In genomic region chr10:125172694-125173093, GRCh38 we compare ENCODE assay signal across 27 cellular contexts. TPM values are rescaled to one million over a fixed set of nuclear protein-coding genes. Genes with fewer than 3 reads are reported as not detected.
DNase-seq lines count a peak whose midpoint lies in the region; ATAC-seq, FAIRE-seq and TF ChIP-seq lines count a peak whose summit lies in the region.
"Had no signal": no experiment of that assay in that cellular context is flagged by ENCODE, and none has a peak within 500 bp of the region (broad histone marks: within the 10 kb centered on the region; RNA-seq: fewer than 3 reads in every experiment).

No MANE protein-coding gene starts in this region.

- FAIRE-seq in K562 (lab: Jason Lieb, UNC) (no peak), HTR-8/SVneo (lab: Jason Lieb, UNC) (no peak)
- FAIRE-seq: A204.1, D721Med, GM12878, GM19239, H1 had no signal

- no peaks in the 10 kb centered on the region for H3K9me3 ChIP-seq in K562 (replicated peaks; ENCODE audit: control insufficient read depth, insufficient read depth, low read depth, low read length)
- H3K9me3 ChIP-seq: BE2C; BLaER1 treated with 17β-estradiol and CSF1 and Interleukin-3, amounts not matched to agents 10 nM and 100 nM had no signal

- no peak overlapping the region for H2AFZ ChIP-seq in K562 (ENCODE audit: low read depth, low read length)
- H2AFZ ChIP-seq: GM23248 had no signal

- in situ Hi-C loops in K562 (cut with MboI): loop anchor here (25.0 kb wide), 1 partner anchor 235 kb away; the partner anchor contains the start of gene ZRANB1

- no peak for TF ChIP-seq RAD21 in K562 (CRISPR knock-in tag; conservative IDR thresholded peaks at IDR 0.05 in 1 of 2, IDR thresholded peaks at IDR 0.05 in 1 of 2)

- H3K27ac Mint-ChIP-seq in activated CD8-positive, alpha-beta memory T cell treated with anti-CD3 and anti-CD28 coated beads, Interleukin-2, amount 10 ng/mL, durations not matched to agents 7 days and 5 days: no peak overlapping the region
- no peak overlapping the region for H3K27ac Mint-ChIP-seq in type B pancreatic cell
- H3K27ac Mint-ChIP-seq: CD14-positive monocyte; CD4-positive, alpha-beta T cell had no signal

- TF ChIP-seq CTCF in K562 (IDR thresholded peaks at IDR 0.05 in 2 of 3, conservative IDR thresholded peaks at IDR 0.05 in 1 of 3; ENCODE audit: insufficient read depth in 2 of 3, low read depth in 1 of 3, low read length in 3 of 3) (no peak), type B pancreatic cell (conservative IDR thresholded peaks at IDR 0.05) (no peak)

- H3K27me3 ChIP-seq in K562 (ENCODE audit: control insufficient read depth in 2 of 2, insufficient read depth in 2 of 2, low read length in 2 of 2): peaks cover 16 to 29% of the 10 kb centered on the region in 2 experiments; a peak in 3 of 5 replicates
- H3K27me3 ChIP-seq: BE2C; BLaER1 treated with 17β-estradiol and CSF1 and Interleukin-3, amounts not matched to agents 10 nM and 100 nM had no signal

- H3K4me1 ChIP-seq in K562 (replicated peaks in 1 of 2; ENCODE audit: control insufficient read depth in 2 of 2, insufficient read depth in 2 of 2, low read length in 2 of 2): no peaks in the 10 kb centered on the region
- H3K4me1 ChIP-seq: BE2C had no signal

- no peak overlapping the region for H3K9ac ChIP-seq in K562 (ENCODE audit: insufficient read depth in 1 of 2, low read depth in 2 of 2, low read length in 2 of 2)
- H3K9ac ChIP-seq: BLaER1 treated with 17β-estradiol and CSF1 and Interleukin-3, amounts not matched to agents 10 nM and 100 nM; GM23248 had no signal

- H3K27me3 Mint-ChIP-seq in activated CD8-positive, alpha-beta memory T cell treated with anti-CD3 and anti-CD28 coated beads, Interleukin-2, amount 10 ng/mL, durations not matched to agents 7 days and 5 days: peaks cover 6% of the 10 kb centered on the region
- peaks cover 7% of the 10 kb centered on the region for H3K27me3 Mint-ChIP-seq in type B pancreatic cell

- H3K9me3 Mint-ChIP-seq in activated CD8-positive, alpha-beta memory T cell treated with anti-CD3 and anti-CD28 coated beads, Interleukin-2, amount 10 ng/mL, durations not matched to agents 7 days and 5 days (ENCODE audit: low read depth): no peaks in the 10 kb centered on the region
- H3K9me3 Mint-ChIP-seq in type B pancreatic cell: no peaks in the 10 kb centered on the region
- H3K9me3 Mint-ChIP-seq: CD14-positive monocyte; CD4-positive, alpha-beta T cell had no signal

- no peak overlapping the region for H3K4me2 ChIP-seq in K562 (ENCODE audit: insufficient read depth, low read length)
- H3K4me2 ChIP-seq: BLaER1 treated with 17β-estradiol and CSF1 and Interleukin-3, amounts not matched to agents 10 nM and 100 nM had no signal

- POLR2A ChIA-PET in K562 (lab: Yijun Ruan, JAX): no interaction called here

- no peaks in the 10 kb centered on the region for H3K36me3 Mint-ChIP-seq in activated CD8-positive, alpha-beta memory T cell treated with anti-CD3 and anti-CD28 coated beads, Interleukin-2, amount 10 ng/mL, durations not matched to agents 7 days and 5 days
- H3K36me3 Mint-ChIP-seq in type B pancreatic cell: no peaks in the 10 kb centered on the region
- H3K36me3 Mint-ChIP-seq: CD14-positive monocyte; CD8-positive, alpha-beta memory T cell had no signal

- no peaks in the 10 kb centered on the region for H4K20me1 ChIP-seq in K562 (replicated peaks; ENCODE audit: control insufficient read depth, insufficient read depth, low read length)
- H4K20me1 ChIP-seq: BLaER1 treated with 17β-estradiol and CSF1 and Interleukin-3, amounts not matched to agents 10 nM and 100 nM had no signal

- no peaks in the 10 kb centered on the region for H3K4me1 Mint-ChIP-seq in activated CD8-positive, alpha-beta memory T cell treated with anti-CD3 and anti-CD28 coated beads, Interleukin-2, amount 10 ng/mL, durations not matched to agents 7 days and 5 days
- peaks cover 10% of the 10 kb centered on the region for H3K4me1 Mint-ChIP-seq in type B pancreatic cell (ENCODE audit: unreplicated experiment)
- H3K4me1 Mint-ChIP-seq: CD8-positive, alpha-beta memory T cell had no signal

- H3K27ac ChIP-seq in K562 (ENCODE audit: extremely low read depth, low read depth, low read length): no peak overlapping the region
- H3K27ac ChIP-seq: 22Rv1; BLaER1 treated with 17β-estradiol and CSF1 and Interleukin-3, amounts not matched to agents 10 nM and 100 nM; GM23248 had no signal

- CTCF ChIA-PET in activated CD8-positive, alpha-beta memory T cell treated with anti-CD3 and anti-CD28 coated beads, Interleukin-2, amount 10 ng/mL, durations not matched to agents 7 days and 5 days (lab: Charles Lee): no interaction called here
- CTCF ChIA-PET in K562 (lab: Yijun Ruan, JAX; ENCODE audit: low intra/inter-chr PET ratio): no interaction called here

- intact Hi-C loops in K562 (cut with micrococcal nuclease): no loop called here

- H3K79me2 ChIP-seq in K562 (ENCODE audit: control insufficient read depth, insufficient read depth, low read length): no peaks in the 10 kb centered on the region

- no peak for TF ChIP-seq POLR2A in K562 (conservative IDR thresholded peaks at IDR 0.05)

- no TSS peak for BruUV-seq in K562 (replicated peaks; lab: Mats Ljungman, UMichigan)

- DNase-seq in activated CD8-positive, alpha-beta memory T cell treated with anti-CD3 and anti-CD28 coated beads for 24 hours: peak; percentile 38
- no peak for DNase-seq in activated CD8-positive, alpha-beta memory T cell treated with anti-CD3 and anti-CD28 coated beads, Interleukin-2, amount 10 ng/mL, durations not matched to agents 7 days and 5 days
- DNase-seq in K562 (ENCODE audit: extremely low read depth in 1 of 4, low spot score in 3 of 4) (no peak), mesenteric fat pad (ENCODE audit: low spot score) (peak; percentile 41), type B pancreatic cell (ENCODE audit: extremely low spot score, unreplicated experiment) (peak; percentile 47), HTR-8/SVneo (ENCODE audit: insufficient read length, low spot score) (no peak)
- DNase-seq: ACHN; AML-193; BE2C; CD8-positive, alpha-beta memory T cell; DMS 273 treated with DMSO at 0.1 percent for 48 hours; DMS79; EL; GDM1; GM23248; H7; HCEC 1CT had no signal

- no peaks in the 10 kb centered on the region for H3K9me1 ChIP-seq in K562 (ENCODE audit: control insufficient read depth, insufficient read depth, low read length)

- no peak overlapping the region for H3K4me3 ChIP-seq in K562
- H3K4me3 ChIP-seq: BLaER1 treated with 17β-estradiol and CSF1 and Interleukin-3, amounts not matched to agents 10 nM and 100 nM; GM12878; GM23248 had no signal

- no peak for ATAC-seq in activated CD8-positive, alpha-beta memory T cell treated with anti-CD3 and anti-CD28 coated beads, Interleukin-2, amount 10 ng/mL, durations not matched to agents 7 days and 5 days
- ATAC-seq in K562 (no peak), HG03460 (IDR thresholded peaks at IDR 0.05; ENCODE audit: unreplicated experiment) (no peak)
- ATAC-seq: GM12878 had no signal

- WGBS in K562 (ENCODE audit: insufficient coverage, low coverage, missing lambda C conversion rate): 12% methylated on average over 9 of the region's 9 CpGs

- TF ChIP-seq EP300 in K562 (IDR thresholded peaks at IDR 0.05; ENCODE audit: low read length): no peak

- no peaks in the 10 kb centered on the region for H3K36me3 ChIP-seq in K562 (ENCODE audit: control insufficient read depth, insufficient read depth, low read length)
- H3K36me3 ChIP-seq: BE2C; BLaER1 treated with 17β-estradiol and CSF1 and Interleukin-3, amounts not matched to agents 10 nM and 100 nM had no signal

- H3K4me3 Mint-ChIP-seq in activated CD8-positive, alpha-beta memory T cell treated with anti-CD3 and anti-CD28 coated beads, Interleukin-2, amount 10 ng/mL, durations not matched to agents 7 days and 5 days: no peak overlapping the region
- no peak overlapping the region for H3K4me3 Mint-ChIP-seq in type B pancreatic cell
- H3K4me3 Mint-ChIP-seq: CD14-positive monocyte; CD4-positive, alpha-beta T cell; CD8-positive, alpha-beta memory T cell had no signal

TF ChIP-seq in K562, 482 proteins besides CTCF, POLR2A, EP300 and RAD21:
- TF ChIP-seq POU5F1 (IDR thresholded peaks at IDR 0.05; ENCODE audit: borderline replicate concordance, low read depth, low read length, partially characterized antibody): no peak
- peak; percentile 55 for TF ChIP-seq RBM25 (IDR thresholded peaks at IDR 0.05; ENCODE audit: low read depth, low read length, severe bottlenecking)
- TF ChIP-seq ETV1 (tag; conservative IDR thresholded peaks at IDR 0.05; ENCODE audit: low read depth): peak; percentile 45; the same call in 1 of the 2 replicates
- no peak for TF ChIP-seq BRD9 (IDR thresholded peaks at IDR 0.05; ENCODE audit: low read depth, partially characterized antibody)
- TF ChIP-seq BCOR (IDR thresholded peaks at IDR 0.05): peak; percentile 64

RNA-seq across cellular contexts. Expression of gene CTBP2, which starts 12.3 kb away (rescaled TPM):
- under 1 TPM; 0.61 to 0.82 TPM for total RNA-seq in activated CD8-positive, alpha-beta memory T cell treated with anti-CD3 and anti-CD28 coated beads, Interleukin-2, amount 10 ng/mL, durations not matched to agents 7 days and 5 days
- 15.3 and 51.2 TPM in 2 replicates for total RNA-seq in K562 (2011; cell fraction: chromatin; rRNA removed; ENCODE audit: low replicate concordance)
- total RNA-seq in K562 (2011; cell fraction: nucleolus; rRNA removed): 15.2 and 21.3 TPM in 2 replicates
- 17.3 and 22.5 TPM in 2 replicates for total RNA-seq in K562 (2011; cell fraction: nucleoplasm; rRNA removed)
- total RNA-seq in K562 (2014; rRNA removed) (6.0 and 7.2 TPM in 2 replicates), K562 (2014; rRNA removed; fragmentation: Illumina TruSeq; extraction: Trizol) (8.0 and 8.3 TPM in 2 replicates), K562 (2015; rRNA removed; fragmentation: Illumina TruSeq; extraction: Trizol) (6.9 and 7.2 TPM in 2 replicates), K562 (2021) (6.5 and 8.8 TPM in 2 replicates), mesenteric fat pad (56.5 TPM), type B pancreatic cell (ENCODE audit: low replicate concordance) (101 and 113 TPM in 2 replicates)
- polyA plus RNA-seq in K562 (2011; rRNA removed) (1.3 and 1.8 TPM in 2 replicates), K562 (2014; fragmentation: Illumina TruSeq; extraction: Trizol) (2.0 and 3.2 TPM in 2 replicates), K562 (2014; fragmentation: Nextera tagmentation; extraction: Ambion mirVana) (1 to 10 TPM; 1.5 to 1.9 TPM), K562 (2014; rRNA removed) (5.1 and 5.6 TPM in 2 replicates)
- 0.41 and 1.2 TPM in 2 replicates for polyA plus RNA-seq in K562 (2011; cell fraction: cytosol; rRNA removed)
- polyA plus RNA-seq in K562 (2011; cell fraction: nucleus; rRNA removed): 1.1 and 1.4 TPM in 2 replicates
- polyA plus RNA-seq in K562 (2012): 2.5 and 2.7 TPM in 2 replicates
- polyA minus RNA-seq in K562 (2011; rRNA and poly(A)+ RNA removed): 14.4 and 22.5 TPM in 2 replicates
- 9.6 and 12.3 TPM in 2 replicates for polyA minus RNA-seq in K562 (2011; cell fraction: cytosol; rRNA and poly(A)+ RNA removed)
- polyA minus RNA-seq in K562 (2011; cell fraction: nucleus; rRNA and poly(A)+ RNA removed): 11.4 and 17.2 TPM in 2 replicates

Comparison
In these comparisons a context has a peak if more than half of its experiments do, and no peak if none do; other contexts are left out.
1. DNase-seq: peak in activated CD8-positive, alpha-beta memory T cell treated with anti-CD3 and anti-CD28 coated beads for 24 hours (single experiment), mesenteric fat pad (single experiment) and type B pancreatic cell (single experiment); none in activated CD8-positive, alpha-beta memory T cell treated with anti-CD3 and anti-CD28 coated beads, Interleukin-2, amount 10 ng/mL, durations not matched to agents 7 days and 5 days (single experiment), K562 (0 of 4) and HTR-8/SVneo (single experiment).